In the genomic region with DNA sequence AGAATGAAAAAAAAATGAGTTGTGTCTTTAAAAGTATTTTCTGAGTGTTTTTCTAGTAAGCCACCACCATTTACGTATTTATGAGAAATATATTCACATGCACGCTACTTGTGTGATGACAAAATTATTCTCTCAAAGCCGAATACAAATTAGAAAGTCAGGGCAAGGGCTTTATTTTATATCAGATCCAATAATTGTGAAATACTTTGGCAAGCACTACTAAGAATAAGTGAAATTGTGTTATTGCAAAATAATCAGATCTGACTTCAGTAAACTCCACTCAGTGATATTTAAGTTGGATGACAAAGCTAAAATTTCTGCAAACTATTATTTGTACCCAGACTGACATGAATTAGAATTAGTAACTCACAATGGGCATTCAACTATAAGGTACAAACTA, we compare ENCODE assay signal across 27 cellular contexts.
DNase-seq lines count a peak whose midpoint lies in the region; TF ChIP-seq lines count a peak whose summit lies in the region.
"Had no signal": no experiment of that assay in that cellular context is flagged by ENCODE, and none has a peak within 500 bp of the region (broad histone marks: within the 10 kb centered on the region; RNA-seq: fewer than 3 reads in every experiment).

No MANE protein-coding gene starts in this region.

- H3K27me3 ChIP-seq in ACC112 (ENCODE audit: insufficient read depth, low read length): no peaks in the 10 kb centered on the region
- H3K27me3 ChIP-seq in GM23248 (replicated peaks; ENCODE audit: insufficient read depth): no peaks in the 10 kb centered on the region
- no peaks in the 10 kb centered on the region for H3K27me3 ChIP-seq in liver (ENCODE audit: control insufficient read depth in 4 of 4, insufficient read depth in 4 of 4, low read length in 3 of 4)
- H3K27me3 ChIP-seq: adrenal gland, foreskin keratinocyte, hepatocyte, Peyer's patch, thyroid gland had no signal

- H2AFZ ChIP-seq in ACC112 (ENCODE audit: low read length, unreplicated experiment) (peak overlapping the region; percentile 49), GM23248 (no peak overlapping the region)
- H2AFZ ChIP-seq: hepatocyte had no signal

- no peak overlapping the region for H3K27ac Mint-ChIP-seq in osteocyte (ENCODE audit: unreplicated experiment)
- H3K27ac Mint-ChIP-seq: activated CD8-positive, alpha-beta T cell treated with anti-CD3 and anti-CD28 coated beads, Interleukin-2, amount 10 ng/mL, durations not matched to agents 7 days and 5 days; CD4-positive, CD25-positive, alpha-beta regulatory T cell; endodermal cell; mesothelial cell of epicardium; naive thymus-derived CD8-positive, alpha-beta T cell; stimulated activated naive CD8-positive, alpha-beta T cell treated with anti-CD3 and anti-CD28 coated beads, Interleukin-15, Interleukin-2, amounts not matched to agents 100 ng/mL and 50 ng/mL, for 24 hours had no signal

- H3K4me1 ChIP-seq in ACC112 (ENCODE audit: control insufficient read depth, insufficient read depth, low read length, unreplicated experiment) (peaks cover 19% of the 10 kb centered on the region), GM23248 (ENCODE audit: insufficient read depth) (peaks cover 13% of the 10 kb centered on the region; the same call in 1 of the 2 replicates), liver (ENCODE audit: control insufficient read depth in 4 of 4, insufficient read depth in 4 of 4, low read length in 3 of 4) (peaks cover 0 to 7% (median 3%) of the 10 kb centered on the region in 4 donors)
- H3K4me1 ChIP-seq: foreskin keratinocyte, Peyer's patch, thyroid gland had no signal

- H3K9me2 ChIP-seq in GM23248 (ENCODE audit: insufficient read depth): no peaks in the 10 kb centered on the region

- H3K9me3 Mint-ChIP-seq in osteocyte (ENCODE audit: unreplicated experiment): peaks cover 4% of the 10 kb centered on the region
- H3K9me3 Mint-ChIP-seq: endodermal cell had no signal

- no peaks in the 10 kb centered on the region for H3K36me3 ChIP-seq in ACC112 (ENCODE audit: insufficient read depth, low read length)
- no peaks in the 10 kb centered on the region for H3K36me3 ChIP-seq in GM23248 (ENCODE audit: low read depth)
- H3K36me3 ChIP-seq in liver (ENCODE audit: control insufficient read depth in 4 of 4, insufficient read depth in 3 of 4, low read depth in 1 of 4, low read length in 3 of 4): no peaks in the 10 kb centered on the region
- H3K36me3 ChIP-seq: adrenal gland, Peyer's patch, thyroid gland had no signal

- H3K9me3 ChIP-seq in GM23248 (ENCODE audit: low read depth) (no peaks in the 10 kb centered on the region), liver (ENCODE audit: control insufficient read depth in 4 of 4, low read length in 3 of 4) (no peaks in the 10 kb centered on the region)
- H3K9me3 ChIP-seq: adrenal gland, Peyer's patch, thyroid gland had no signal

- TF ChIP-seq CTCF in liver (IDR thresholded peaks at IDR 0.05; ENCODE audit: low read depth, low read length, missing input control) (no peak), osteocyte (IDR thresholded peaks at IDR 0.05) (no peak)

- in situ Hi-C loops in GM23248 (cut with MboI): no loop called here

- H3F3A ChIP-seq in GM23248 (ENCODE audit: insufficient read depth): no peaks in the 10 kb centered on the region

- H3K4me1 Mint-ChIP-seq in osteocyte (ENCODE audit: unreplicated experiment): peaks cover 6% of the 10 kb centered on the region
- H3K4me1 Mint-ChIP-seq: endodermal cell had no signal

- no peak overlapping the region for H3K4me3 Mint-ChIP-seq in osteocyte (ENCODE audit: unreplicated experiment)
- H3K4me3 Mint-ChIP-seq: activated CD8-positive, alpha-beta T cell treated with anti-CD3 and anti-CD28 coated beads, Interleukin-2, amount 10 ng/mL, durations not matched to agents 7 days and 5 days; CD4-positive, CD25-positive, alpha-beta regulatory T cell; endodermal cell; mesothelial cell of epicardium; naive thymus-derived CD8-positive, alpha-beta T cell; stimulated activated naive CD8-positive, alpha-beta T cell treated with anti-CD3 and anti-CD28 coated beads, Interleukin-15, Interleukin-2, amounts not matched to agents 100 ng/mL and 50 ng/mL, for 24 hours had no signal

- WGBS in GM23248 (ENCODE audit: low coverage in 1 of 2, low lambda C conversion rate in 2 of 2, missing lambda C conversion rate in 2 of 2), 2 experiments: 35 to 36% methylated on average over 3 of the region's 3 CpGs
- WGBS in liver: 45% methylated on average over 3 of the region's 3 CpGs

- no peaks in the 10 kb centered on the region for H3K27me3 Mint-ChIP-seq in osteocyte (ENCODE audit: unreplicated experiment)
- H3K27me3 Mint-ChIP-seq: naive thymus-derived CD8-positive, alpha-beta T cell; stimulated activated naive CD8-positive, alpha-beta T cell treated with anti-CD3 and anti-CD28 coated beads, Interleukin-15, Interleukin-2, amounts not matched to agents 100 ng/mL and 50 ng/mL, for 24 hours had no signal

- no peaks in the 10 kb centered on the region for H4K20me1 ChIP-seq in GM23248 (ENCODE audit: insufficient read depth)

- H3K4me3 ChIP-seq in ACC112 (ENCODE audit: low read depth, low read length) (no peak overlapping the region), GM23248 (no peak overlapping the region), liver (ENCODE audit: low read depth in 1 of 3, low read length in 3 of 3) (no peak overlapping the region)
- H3K4me3 ChIP-seq: adrenal gland, coronary artery, hepatocyte, Peyer's patch, thyroid gland had no signal

- H3K36me3 Mint-ChIP-seq in osteocyte (ENCODE audit: unreplicated experiment): peaks cover 2% of the 10 kb centered on the region
- H3K36me3 Mint-ChIP-seq: CD4-positive, CD25-positive, alpha-beta regulatory T cell; mesothelial cell of epicardium had no signal

- DNase-seq in GM23248 (peak; percentile 55), fibroblast of gingiva (ENCODE audit: low read depth) (peak; percentile 90), NCI-H524 treated with DMSO at 0.1 percent for 48 hours (lab: John Stamatoyannopoulos, UW) (no peak), osteocyte (ENCODE audit: extremely low spot score, unreplicated experiment) (no peak), SKM-1 (lab: John Stamatoyannopoulos, UW; ENCODE audit: unreplicated experiment) (no peak), GOT3 (lab: John Stamatoyannopoulos, UW) (no peak)
- DNase-seq: activated CD8-positive, alpha-beta T cell treated with anti-CD3 and anti-CD28 coated beads, Interleukin-2, amount 10 ng/mL, durations not matched to agents 7 days and 5 days; activated gamma-delta T cell; activated T-cell treated with anti-CD3 and anti-CD28 coated beads, Interleukin-2, amount 50 U/mL, for 1 hour; adrenal gland; CD4-positive, CD25-positive, alpha-beta regulatory T cell; endodermal cell; foreskin keratinocyte; naive thymus-derived CD8-positive, alpha-beta T cell; NCI-H1436; NCI-H2107; NCI-H510A treated with DMSO at 0.1 percent for 48 hours; occipital lobe; Peyer's patch; retina; thyroid gland had no signal

- H3K9ac ChIP-seq in GM23248: no peak overlapping the region
- peak overlapping the region in 1 of 2 donors; percentile 38 for H3K9ac ChIP-seq in liver (ENCODE audit: low read depth in 1 of 2, low read length in 2 of 2)

- H3K4me2 ChIP-seq in GM23248 (ENCODE audit: unreplicated experiment): peak overlapping the region; percentile 41
- H3K4me2 ChIP-seq: hepatocyte had no signal

- H3K27ac ChIP-seq in ACC112 (ENCODE audit: low read depth, low read length) (peak overlapping the region; percentile 79), GM23248 (0 out of 2 replicates have a peak overlapping the region, but pooled peaks have one; percentile 5), liver (ENCODE audit: low read depth in 1 of 2, low read length in 2 of 2) (no peak overlapping the region)
- H3K27ac ChIP-seq: coronary artery, foreskin keratinocyte, hepatocyte, Peyer's patch, thyroid gland had no signal

- TF ChIP-seq RAD21 in liver (IDR thresholded peaks at IDR 0.05): peak; percentile 7 to 43

- H3K79me2 ChIP-seq in ACC112 (ENCODE audit: control insufficient read depth, insufficient read depth, low read length, unreplicated experiment) (no peaks in the 10 kb centered on the region), GM23248 (ENCODE audit: insufficient read depth) (no peaks in the 10 kb centered on the region)
- H3K79me2 ChIP-seq: hepatocyte had no signal

TF ChIP-seq in liver, 16 proteins besides CTCF, POLR2A, EP300 and RAD21:
- TF ChIP-seq SP1 (IDR thresholded peaks at IDR 0.05) (no peak), HNF4A (conservative IDR thresholded peaks at IDR 0.05) (peak; percentile 26 to 35), FOXA2 (IDR thresholded peaks at IDR 0.05) (no peak), JUND (IDR thresholded peaks at IDR 0.05) (no peak), HNF4G (IDR thresholded peaks at IDR 0.05) (no peak), YY1 (IDR thresholded peaks at IDR 0.05) (peak; percentile 12), RXRA (IDR thresholded peaks at IDR 0.05) (peak in 1 of 2 donors; percentile 34), GABPA (IDR thresholded peaks at IDR 0.05 in 1 of 2, conservative IDR thresholded peaks at IDR 0.05 in 1 of 2) (no peak)
- TF ChIP-seq, protein P1, sequence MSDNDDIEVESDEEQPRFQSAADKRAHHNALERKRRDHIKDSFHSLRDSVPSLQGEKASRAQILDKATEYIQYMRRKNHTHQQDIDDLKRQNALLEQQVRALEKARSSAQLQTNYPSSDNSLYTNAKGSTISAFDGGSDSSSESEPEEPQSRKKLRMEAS (IDR thresholded peaks at IDR 0.05): no peak
- TF ChIP-seq, protein P2, sequence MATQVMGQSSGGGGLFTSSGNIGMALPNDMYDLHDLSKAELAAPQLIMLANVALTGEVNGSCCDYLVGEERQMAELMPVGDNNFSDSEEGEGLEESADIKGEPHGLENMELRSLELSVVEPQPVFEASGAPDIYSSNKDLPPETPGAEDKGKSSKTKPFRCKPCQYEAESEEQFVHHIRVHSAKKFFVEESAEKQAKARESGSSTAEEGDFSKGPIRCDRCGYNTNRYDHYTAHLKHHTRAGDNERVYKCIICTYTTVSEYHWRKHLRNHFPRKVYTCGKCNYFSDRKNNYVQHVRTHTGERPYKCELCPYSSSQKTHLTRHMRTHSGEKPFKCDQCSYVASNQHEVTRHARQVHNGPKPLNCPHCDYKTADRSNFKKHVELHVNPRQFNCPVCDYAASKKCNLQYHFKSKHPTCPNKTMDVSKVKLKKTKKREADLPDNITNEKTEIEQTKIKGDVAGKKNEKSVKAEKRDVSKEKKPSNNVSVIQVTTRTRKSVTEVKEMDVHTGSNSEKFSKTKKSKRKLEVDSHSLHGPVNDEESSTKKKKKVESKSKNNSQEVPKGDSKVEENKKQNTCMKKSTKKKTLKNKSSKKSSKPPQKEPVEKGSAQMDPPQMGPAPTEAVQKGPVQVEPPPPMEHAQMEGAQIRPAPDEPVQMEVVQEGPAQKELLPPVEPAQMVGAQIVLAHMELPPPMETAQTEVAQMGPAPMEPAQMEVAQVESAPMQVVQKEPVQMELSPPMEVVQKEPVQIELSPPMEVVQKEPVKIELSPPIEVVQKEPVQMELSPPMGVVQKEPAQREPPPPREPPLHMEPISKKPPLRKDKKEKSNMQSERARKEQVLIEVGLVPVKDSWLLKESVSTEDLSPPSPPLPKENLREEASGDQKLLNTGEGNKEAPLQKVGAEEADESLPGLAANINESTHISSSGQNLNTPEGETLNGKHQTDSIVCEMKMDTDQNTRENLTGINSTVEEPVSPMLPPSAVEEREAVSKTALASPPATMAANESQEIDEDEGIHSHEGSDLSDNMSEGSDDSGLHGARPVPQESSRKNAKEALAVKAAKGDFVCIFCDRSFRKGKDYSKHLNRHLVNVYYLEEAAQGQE (IDR thresholded peaks at IDR 0.05): no peak
TF ChIP-seq in liver: peak in this region for 3.

Comparison
In these comparisons a context has a peak if more than half of its experiments do, and no peak if none do; other contexts are left out.
1. H3K27ac ChIP-seq: peak in ACC112 (single experiment) and GM23248 (single experiment); none in liver (0 of 2).
2. DNase-seq: peak in GM23248 (single experiment) and fibroblast of gingiva (single experiment); none in NCI-H524 treated with DMSO at 0.1 percent for 48 hours (single experiment), osteocyte (single experiment), SKM-1 (single experiment) and GOT3 (single experiment).